In the genomic region with DNA sequence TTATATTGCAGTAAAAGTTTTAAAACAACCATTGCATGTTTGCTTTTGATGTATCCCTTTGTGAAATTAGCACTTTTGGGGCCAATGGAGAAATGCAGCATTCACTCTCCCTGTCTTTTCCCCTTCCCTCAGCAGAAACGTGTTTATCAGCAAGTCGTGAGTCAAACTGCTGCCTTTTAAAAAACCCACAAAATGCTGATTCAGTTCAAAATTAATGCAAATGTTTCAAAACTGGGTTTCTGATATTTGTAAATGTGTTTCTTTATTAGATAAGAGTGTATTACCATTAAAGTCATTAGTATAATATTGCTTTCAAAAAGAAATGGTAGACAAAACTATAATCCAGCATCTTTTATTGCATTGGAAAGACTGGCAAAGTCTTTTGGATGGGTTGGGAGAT, we compare ENCODE assay signal across 3 cellular contexts.
A peak's percentile ranks its signal among the peaks of the same experiment; 100 is the strongest.
TF ChIP-seq lines count a peak whose summit lies in the region.

No MANE protein-coding gene starts in this region.

TF ChIP-seq in HepG2, 621 proteins besides CTCF, POLR2A, EP300 and RAD21:
- TF ChIP-seq MAFK (conservative IDR thresholded peaks at IDR 0.05 in 1 of 2, IDR thresholded peaks at IDR 0.05 in 1 of 2; ENCODE audit: low read length in 2 of 2) (peak; percentile 80 to 84), ZNF792 (CRISPR knock-in tag; IDR thresholded peaks at IDR 0.05) (no peak), MAFF (IDR thresholded peaks at IDR 0.05; ENCODE audit: low read depth, low read length) (peak; percentile 85)
TF ChIP-seq in HepG2: peak in this region for 2.

TF ChIP-seq in IMR-90, 13 proteins besides CTCF, POLR2A, EP300 and RAD21:
- TF ChIP-seq MAFK (IDR thresholded peaks at IDR 0.05; ENCODE audit: low read depth, low read length), result peak; percentile 82
- TF ChIP-seq, protein P1, sequence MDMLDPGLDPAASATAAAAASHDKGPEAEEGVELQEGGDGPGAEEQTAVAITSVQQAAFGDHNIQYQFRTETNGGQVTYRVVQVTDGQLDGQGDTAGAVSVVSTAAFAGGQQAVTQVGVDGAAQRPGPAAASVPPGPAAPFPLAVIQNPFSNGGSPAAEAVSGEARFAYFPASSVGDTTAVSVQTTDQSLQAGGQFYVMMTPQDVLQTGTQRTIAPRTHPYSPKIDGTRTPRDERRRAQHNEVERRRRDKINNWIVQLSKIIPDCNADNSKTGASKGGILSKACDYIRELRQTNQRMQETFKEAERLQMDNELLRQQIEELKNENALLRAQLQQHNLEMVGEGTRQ (IDR thresholded peaks at IDR 0.05; ENCODE audit: low read depth, low read length), result no peak

TF ChIP-seq in GM12878, 131 proteins besides CTCF, POLR2A, EP300 and RAD21:
- TF ChIP-seq HCFC1 (IDR thresholded peaks at IDR 0.05; ENCODE audit: low read length) (no peak), RUNX3 (IDR thresholded peaks at IDR 0.05; ENCODE audit: low read length) (no peak), NR2F1 (conservative IDR thresholded peaks at IDR 0.05) (no peak), ZSCAN29 (IDR thresholded peaks at IDR 0.05) (no peak), IRF4 (IDR thresholded peaks at IDR 0.05; ENCODE audit: low read depth, low read length) (no peak)
